ENCODE assay signal across 12 cellular contexts in genomic region chr6:89270951-89271721, GRCh38. TPM values are rescaled to one million over a fixed set of nuclear protein-coding genes. Genes with fewer than 3 reads are reported as not detected.
DNase-seq lines count a peak whose midpoint lies in the region; ATAC-seq and TF ChIP-seq lines count a peak whose summit lies in the region.
"Had no signal": no experiment of that assay in that cellular context is flagged by ENCODE, and none has a peak within 500 bp of the region (broad histone marks: within the 10 kb centered on the region; RNA-seq: fewer than 3 reads in every experiment).

No MANE protein-coding gene starts in this region.

- no peak for TF ChIP-seq CTCF in HL-60 (IDR thresholded peaks at IDR 0.05; ENCODE audit: insufficient read depth, low read length)

- intact Hi-C loops in activated T-helper 2 cell treated with anti-CD3 and anti-CD28 coated beads, Interferon-gamma antibody, Interleukin-2, Interleukin-4, amounts not matched to agents 10 μg/mL and 5 μg/mL and 100 μg/mL, durations not matched to agents 14 hours and 24 hours and 36 hours (cut with micrococcal nuclease): no loop called here

- H3K36me3 Mint-ChIP-seq in activated T-helper 2 cell treated with anti-CD3 and anti-CD28 coated beads, Interferon-gamma antibody, Interleukin-2, Interleukin-4, amounts not matched to agents 10 μg/mL and 5 μg/mL and 100 μg/mL, durations not matched to agents 14 hours and 24 hours and 36 hours (ENCODE audit: low read depth): no peaks in the 10 kb centered on the region
- H3K36me3 Mint-ChIP-seq: activated naive CD8-positive, alpha-beta T cell had no signal

- peak in 1 of 2 experiments; percentile 75 for DNase-seq in HL-60 (ENCODE audit: low read depth in 1 of 2, low spot score in 1 of 2)
- peak; percentile 25 for DNase-seq in inferior parietal cortex (ENCODE audit: extremely low spot score)
- DNase-seq in DMS 273 treated with DMSO at 0.1 percent for 48 hours (lab: John Stamatoyannopoulos, UW): no peak
- no peak for DNase-seq in activated T-helper 2 cell treated with anti-CD3 and anti-CD28 coated beads, Interferon-gamma antibody, Interleukin-2, Interleukin-4, amounts not matched to agents 10 μg/mL and 5 μg/mL and 100 μg/mL, durations not matched to agents 14 hours and 24 hours and 36 hours (ENCODE audit: low spot score)
- DNase-seq: NCI-H510A treated with DMSO at 0.1 percent for 48 hours had no signal

- no peaks in the 10 kb centered on the region for H3K27me3 ChIP-seq in HL-60 (ENCODE audit: insufficient read depth, poor library complexity, severe bottlenecking)

- H3K27ac ChIP-seq in HL-60 (replicated peaks): peak overlapping the region; percentile 67
- H3K27ac ChIP-seq: VCaP had no signal

- peak; percentile 72 for ATAC-seq in GM18502 (IDR thresholded peaks at IDR 0.05; ENCODE audit: poor library complexity, unreplicated experiment)
- peak; percentile 80 for ATAC-seq in GM21529 (IDR thresholded peaks at IDR 0.05; ENCODE audit: unreplicated experiment)
- no peak for ATAC-seq in GM18861 (IDR thresholded peaks at IDR 0.05; ENCODE audit: unreplicated experiment)
- no peak for ATAC-seq in GM21515 (IDR thresholded peaks at IDR 0.05; ENCODE audit: unreplicated experiment)

- H3K4me1 Mint-ChIP-seq in activated T-helper 2 cell treated with anti-CD3 and anti-CD28 coated beads, Interferon-gamma antibody, Interleukin-2, Interleukin-4, amounts not matched to agents 10 μg/mL and 5 μg/mL and 100 μg/mL, durations not matched to agents 14 hours and 24 hours and 36 hours (ENCODE audit: low read depth): peaks cover 3% of the 10 kb centered on the region

- peaks cover 6% of the 10 kb centered on the region for H3K27me3 Mint-ChIP-seq in activated T-helper 2 cell treated with anti-CD3 and anti-CD28 coated beads, Interferon-gamma antibody, Interleukin-2, Interleukin-4, amounts not matched to agents 10 μg/mL and 5 μg/mL and 100 μg/mL, durations not matched to agents 14 hours and 24 hours and 36 hours (ENCODE audit: low read depth)
- H3K27me3 Mint-ChIP-seq: activated naive CD8-positive, alpha-beta T cell had no signal

- H3K9me3 Mint-ChIP-seq in activated T-helper 2 cell treated with anti-CD3 and anti-CD28 coated beads, Interferon-gamma antibody, Interleukin-2, Interleukin-4, amounts not matched to agents 10 μg/mL and 5 μg/mL and 100 μg/mL, durations not matched to agents 14 hours and 24 hours and 36 hours: no peaks in the 10 kb centered on the region

- H3K27ac Mint-ChIP-seq in activated T-helper 2 cell treated with anti-CD3 and anti-CD28 coated beads, Interferon-gamma antibody, Interleukin-2, Interleukin-4, amounts not matched to agents 10 μg/mL and 5 μg/mL and 100 μg/mL, durations not matched to agents 14 hours and 24 hours and 36 hours: no peak overlapping the region
- H3K27ac Mint-ChIP-seq: activated naive CD8-positive, alpha-beta T cell had no signal

- H3K4me3 Mint-ChIP-seq in activated T-helper 2 cell treated with anti-CD3 and anti-CD28 coated beads, Interferon-gamma antibody, Interleukin-2, Interleukin-4, amounts not matched to agents 10 μg/mL and 5 μg/mL and 100 μg/mL, durations not matched to agents 14 hours and 24 hours and 36 hours (ENCODE audit: low read depth): no peak overlapping the region
- H3K4me3 Mint-ChIP-seq: activated naive CD8-positive, alpha-beta T cell had no signal

- no peak overlapping the region for H3K4me3 ChIP-seq in HL-60 (replicated peaks; ENCODE audit: insufficient read depth, low read length)

RNA-seq across cellular contexts. Expression of gene GABRR2, which starts 44.0 kb away (rescaled TPM):
- total RNA-seq in activated T-helper 2 cell treated with anti-CD3 and anti-CD28 coated beads, Interferon-gamma antibody, Interleukin-2, Interleukin-4, amounts not matched to agents 10 μg/mL and 5 μg/mL and 100 μg/mL, durations not matched to agents 14 hours and 24 hours and 36 hours: 0.34 and 0.78 TPM in 2 replicates

RNA-seq across cellular contexts. Expression of gene GABRR1, which starts 54.0 kb away (rescaled TPM):
- not detected in 2 replicates for total RNA-seq in activated T-helper 2 cell treated with anti-CD3 and anti-CD28 coated beads, Interferon-gamma antibody, Interleukin-2, Interleukin-4, amounts not matched to agents 10 μg/mL and 5 μg/mL and 100 μg/mL, durations not matched to agents 14 hours and 24 hours and 36 hours
- total RNA-seq: omental fat pad had no signal

Comparison
In these comparisons a context has a peak if more than half of its experiments do, and no peak if none do; other contexts are left out.
1. ATAC-seq: peak in GM18502 (single experiment) and GM21529 (single experiment); none in GM18861 (single experiment) and GM21515 (single experiment).